In genomic region chr3:16900779-16901440, GRCh38 we compare ENCODE assay signal across 19 cellular contexts. TPM values are rescaled to one million over a fixed set of nuclear protein-coding genes. Genes with fewer than 3 reads are reported as not detected.
DNase-seq lines count a peak whose midpoint lies in the region; ATAC-seq and TF ChIP-seq lines count a peak whose summit lies in the region.
"Had no signal": no experiment of that assay in that cellular context is flagged by ENCODE, and none has a peak within 500 bp of the region (broad histone marks: within the 10 kb centered on the region; RNA-seq: fewer than 3 reads in every experiment).

No MANE protein-coding gene starts in this region.

- peak overlapping the region; percentile 18 for H3K27ac ChIP-seq in CD8-positive, alpha-beta T cell (ENCODE audit: low read depth, low read length)
- H3K27ac ChIP-seq: C4-2B, tibial nerve had no signal

- peak; percentile 19 for ATAC-seq in CD8-positive, alpha-beta T cell
- peak; percentile 27 to 67 (median 64) for ATAC-seq in natural killer cell
- ATAC-seq: Panc1, SK-N-SH treated with all-trans-retinoic acid at 6 μM for 48 hours had no signal

- H3K27ac Mint-ChIP-seq in CD8-positive, alpha-beta T cell: peak overlapping the region; percentile 87
- H3K27ac Mint-ChIP-seq in IgD-negative memory B cell (peak overlapping the region in 2 of 3 donors; percentile 65 to 69), natural killer cell (peak overlapping the region; percentile 82 to 94)
- H3K27ac Mint-ChIP-seq in activated naive CD8-positive, alpha-beta T cell treated with anti-CD3 and anti-CD28 coated beads for 36 hours: peak overlapping the region; percentile 72
- H3K27ac Mint-ChIP-seq: HFFc6 had no signal

- peak overlapping the region; percentile 61 for H3K4me3 Mint-ChIP-seq in CD8-positive, alpha-beta T cell
- H3K4me3 Mint-ChIP-seq in IgD-negative memory B cell (peak overlapping the region in 1 of 4 donors; percentile 1), natural killer cell (peak overlapping the region; percentile 79)
- H3K4me3 Mint-ChIP-seq in activated naive CD8-positive, alpha-beta T cell treated with anti-CD3 and anti-CD28 coated beads for 36 hours: no peak overlapping the region
- H3K4me3 Mint-ChIP-seq: HFFc6 had no signal

- no peaks in the 10 kb centered on the region for H3K9me3 ChIP-seq in CD8-positive, alpha-beta T cell (ENCODE audit: low read length)
- H3K9me3 ChIP-seq: tibial nerve had no signal

- H3K9me3 Mint-ChIP-seq in CD8-positive, alpha-beta T cell: no peaks in the 10 kb centered on the region
- H3K9me3 Mint-ChIP-seq in IgD-negative memory B cell: no peaks in the 10 kb centered on the region
- peaks cover 8% of the 10 kb centered on the region for H3K9me3 Mint-ChIP-seq in activated naive CD8-positive, alpha-beta T cell treated with anti-CD3 and anti-CD28 coated beads for 36 hours
- H3K9me3 Mint-ChIP-seq in natural killer cell: no peaks in the 10 kb centered on the region
- H3K9me3 Mint-ChIP-seq: HFFc6 had no signal

- no peaks in the 10 kb centered on the region for H3K27me3 Mint-ChIP-seq in CD8-positive, alpha-beta T cell (ENCODE audit: low read depth)
- H3K27me3 Mint-ChIP-seq in IgD-negative memory B cell: no peaks in the 10 kb centered on the region
- H3K27me3 Mint-ChIP-seq in activated naive CD8-positive, alpha-beta T cell treated with anti-CD3 and anti-CD28 coated beads for 36 hours: no peaks in the 10 kb centered on the region
- no peaks in the 10 kb centered on the region for H3K27me3 Mint-ChIP-seq in natural killer cell (ENCODE audit: low read depth in 2 of 2)

- H3K4me1 Mint-ChIP-seq in CD8-positive, alpha-beta T cell (ENCODE audit: low read depth): peaks cover 98% of the 10 kb centered on the region
- H3K4me1 Mint-ChIP-seq in IgD-negative memory B cell: peaks cover 60 to 89% (median 75%) of the 10 kb centered on the region in 3 donors
- peaks cover 94% of the 10 kb centered on the region for H3K4me1 Mint-ChIP-seq in activated naive CD8-positive, alpha-beta T cell treated with anti-CD3 and anti-CD28 coated beads for 36 hours
- peaks cover 100% of the 10 kb centered on the region in 2 donors for H3K4me1 Mint-ChIP-seq in natural killer cell

- H3K4me3 ChIP-seq in CD8-positive, alpha-beta T cell (ENCODE audit: low read depth, low read length): peak overlapping the region; percentile 24
- H3K4me3 ChIP-seq: tibial nerve had no signal

- H3K27me3 ChIP-seq in CD8-positive, alpha-beta T cell (ENCODE audit: insufficient read depth, low read length): no peaks in the 10 kb centered on the region
- H3K27me3 ChIP-seq: tibial nerve had no signal

- H3K4me1 ChIP-seq in CD8-positive, alpha-beta T cell (ENCODE audit: insufficient read depth, low read length): peaks cover 99% of the 10 kb centered on the region

- CTCF ChIA-PET in CD8-positive, alpha-beta T cell (lab: Charles Lee): interaction anchor here (0.9 to 1.9 kb wide), 5 partner anchors 12 to 91 kb away, joined by 3 to 8 read pairs (median 4); partner anchors contain the start of gene PLCL2

- no peak for TF ChIP-seq CTCF in CD8-positive, alpha-beta T cell (IDR thresholded peaks at IDR 0.05)
- TF ChIP-seq CTCF in natural killer cell (IDR thresholded peaks at IDR 0.05): no peak

- POLR2A ChIA-PET in CD8-positive, alpha-beta T cell (lab: Charles Lee): interaction anchor here (0.8 to 4.0 kb wide), 4 partner anchors 10 to 129 kb away, joined by 3 to 19 read pairs (median 5); no protein-coding TSS in a partner anchor

- peaks cover 6% of the 10 kb centered on the region for H3K36me3 Mint-ChIP-seq in CD8-positive, alpha-beta T cell
- H3K36me3 Mint-ChIP-seq in IgD-negative memory B cell (peaks cover 2% of the 10 kb centered on the region), natural killer cell (no peaks in the 10 kb centered on the region)
- peaks cover 37% of the 10 kb centered on the region for H3K36me3 Mint-ChIP-seq in activated naive CD8-positive, alpha-beta T cell treated with anti-CD3 and anti-CD28 coated beads for 36 hours

- no peaks in the 10 kb centered on the region for H3K36me3 ChIP-seq in CD8-positive, alpha-beta T cell (ENCODE audit: insufficient read depth, low read length)
- H3K36me3 ChIP-seq: tibial nerve had no signal

- intact Hi-C loops in CD8-positive, alpha-beta T cell (cut with DNase I, micrococcal nuclease): loop anchor here (1.0 to 10.0 kb wide), 3 partner anchors 12 to 1844 kb away; partner anchors contain the start of gene PLCL2 (in 1 of the 2)
- intact Hi-C loops in natural killer cell (cut with micrococcal nuclease): loop anchor here (5.0 kb wide), 5 partner anchors 36 to 251 kb away; no protein-coding TSS in a partner anchor

- no peak for DNase-seq in CD8-positive, alpha-beta T cell
- no peak for DNase-seq in activated naive CD8-positive, alpha-beta T cell treated with anti-CD3 and anti-CD28 coated beads for 36 hours
- no peak for DNase-seq in natural killer cell
- DNase-seq in MV-4-11 (lab: John Stamatoyannopoulos, UW): no peak
- DNase-seq in NCI-H748 (lab: John Stamatoyannopoulos, UW; ENCODE audit: unreplicated experiment): no peak
- DNase-seq in NOMO-1 (lab: John Stamatoyannopoulos, UW; ENCODE audit: unreplicated experiment in 2 of 2): no peak
- DNase-seq: caudate nucleus, DMS79 treated with DMSO at 0.1 percent for 48 hours, HFFc6, hippocampal formation, midbrain, NCI-H1092, NCI-H2107, NCI-H774 had no signal

RNA-seq across cellular contexts. Expression of gene PLCL2, which starts 16.2 kb away (rescaled TPM):
- total RNA-seq in CD8-positive, alpha-beta T cell: 10 to 100 TPM; 33.1 to 35.8 TPM
- 43.4 TPM for polyA plus RNA-seq in IgD-negative memory B cell
- total RNA-seq in activated naive CD8-positive, alpha-beta T cell treated with anti-CD3 and anti-CD28 coated beads for 36 hours: 10 to 100 TPM; 19.1 to 19.6 TPM
- 10 to 100 TPM; 71.5 to 94.9 (median 84.7) TPM for total RNA-seq in natural killer cell
